ENCODE assay signal across 18 cellular contexts in genomic region chr2:1800306-1800705, GRCh38. TPM values are rescaled to one million over a fixed set of nuclear protein-coding genes. Genes with fewer than 3 reads are reported as not detected.
DNase-seq lines count a peak whose midpoint lies in the region; ATAC-seq and TF ChIP-seq lines count a peak whose summit lies in the region.
"Had no signal": no experiment of that assay in that cellular context is flagged by ENCODE, and none has a peak within 500 bp of the region (broad histone marks: within the 10 kb centered on the region; RNA-seq: fewer than 3 reads in every experiment).

No MANE protein-coding gene starts in this region.

- no peak overlapping the region for H4K5ac ChIP-seq in H9 (ENCODE audit: insufficient read length, low read depth, low read length)

- no peak overlapping the region for H3K27ac Mint-ChIP-seq in H9
- H3K27ac Mint-ChIP-seq: CD14-positive monocyte, GM23338, IgD-negative memory B cell had no signal

- POLR2A ChIA-PET in HEK293 (lab: Yijun Ruan, JAX) = no interaction called here

- H3K4ac ChIP-seq in H9 (ENCODE audit: low read depth, low read length) = no peak overlapping the region

- H3K79me1 ChIP-seq in H9 (ENCODE audit: insufficient read depth, low read depth, low read length, poor library complexity, severe bottlenecking) = no peaks in the 10 kb centered on the region

- H4K20me1 ChIP-seq in osteoblast (ENCODE audit: insufficient read depth, low read length) (no peaks in the 10 kb centered on the region), H9 (ENCODE audit: control insufficient read depth, insufficient read depth, insufficient read length) (no peaks in the 10 kb centered on the region)

- no peak overlapping the region for H4K91ac ChIP-seq in H9 (ENCODE audit: insufficient read length, low read depth, low read length)

- H3K4me3 Mint-ChIP-seq in H9 = no peak overlapping the region
- H3K4me3 Mint-ChIP-seq: CD14-positive monocyte; CD4-positive, alpha-beta memory T cell; GM23338 had no signal

- no peaks in the 10 kb centered on the region for H3K36me3 Mint-ChIP-seq in H9 (ENCODE audit: insufficient read depth in 1 of 3, low read depth in 3 of 3)
- H3K36me3 Mint-ChIP-seq: CD14-positive monocyte; CD4-positive, alpha-beta memory T cell had no signal

- H3K79me2 ChIP-seq in osteoblast (ENCODE audit: insufficient read depth, low read length) (no peaks in the 10 kb centered on the region), H9 (ENCODE audit: insufficient read depth, low read length) (no peaks in the 10 kb centered on the region)

- TF ChIP-seq CTCF in HEK293 (tag by site-specific recombination; IDR thresholded peaks at IDR 0.05) (no peak), coronary artery (IDR thresholded peaks at IDR 0.05) (no peak), osteoblast (IDR thresholded peaks at IDR 0.05; ENCODE audit: extremely low read depth, low read depth, low read length) (no peak), H9 (conservative IDR thresholded peaks at IDR 0.05) (no peak)

- no peak overlapping the region for H3K9ac ChIP-seq in H9 (ENCODE audit: extremely low read depth, insufficient read length, low read length)

- H2BK12ac ChIP-seq in H9 (ENCODE audit: insufficient read length, low read depth, low read length) = no peak overlapping the region

- H4K8ac ChIP-seq in H9 (replicated peaks; ENCODE audit: insufficient read length, low read depth, low read length) = no peak overlapping the region

- H2AK5ac ChIP-seq in H9 (ENCODE audit: insufficient read length, low read length) = no peak overlapping the region

- no peak overlapping the region for H3K18ac ChIP-seq in H9 (ENCODE audit: insufficient read length, low read depth, low read length)

- H3K27me3 Mint-ChIP-seq in H9 (ENCODE audit: low read depth) = peaks cover 3% of the 10 kb centered on the region

- H3K36me3 ChIP-seq in HEK293 (ENCODE audit: control insufficient read depth in 2 of 2, insufficient read depth in 1 of 2, low read length in 2 of 2) (no peaks in the 10 kb centered on the region), osteoblast (ENCODE audit: insufficient read depth, low read length) (no peaks in the 10 kb centered on the region)
- H3K36me3 ChIP-seq: BE2C had no signal

- WGBS in H9 (ENCODE audit: extremely low coverage, insufficient read length, low lambda C conversion rate) = no CpG with 5 or more reads among the region's 6 CpGs

- H3K27ac ChIP-seq in HEK293 (ENCODE audit: extremely low read depth, low read depth, low read length) (no peak overlapping the region), coronary artery (no peak overlapping the region), osteoblast (ENCODE audit: low read depth, low read length) (no peak overlapping the region), H9 (ENCODE audit: insufficient read length, low read depth, low read length) (no peak overlapping the region)

- H3K9me3 ChIP-seq in HEK293 (ENCODE audit: control insufficient read depth, insufficient read depth, low read depth, low read length) (no peaks in the 10 kb centered on the region), osteoblast (ENCODE audit: low read depth, low read length) (no peaks in the 10 kb centered on the region), H9 (ENCODE audit: control insufficient read depth, low read depth, low read length) (no peaks in the 10 kb centered on the region)
- H3K9me3 ChIP-seq: BE2C had no signal

- no peak overlapping the region for H3K23ac ChIP-seq in H9 (ENCODE audit: insufficient read length, low read depth, low read length)

- 0 out of 4 replicates have a peak, but pooled peaks cover 0 to 2% of the 10 kb centered on the region in 2 experiments for H3K4me1 Mint-ChIP-seq in H9
- H3K4me1 Mint-ChIP-seq: CD14-positive monocyte, IgD-negative memory B cell had no signal

- H2BK120ac ChIP-seq in H9 (ENCODE audit: low read depth, low read length, poor library complexity, severe bottlenecking) = no peak overlapping the region

- H3K9me3 Mint-ChIP-seq in H9 = no peaks in the 10 kb centered on the region
- H3K9me3 Mint-ChIP-seq: GM23338 had no signal

- H2BK20ac ChIP-seq in H9 (ENCODE audit: low read depth, low read length, poor library complexity, severe bottlenecking) = no peak overlapping the region

- no peak overlapping the region for H3K4me2 ChIP-seq in osteoblast (ENCODE audit: insufficient read depth, low read length)
- no peak overlapping the region for H3K4me2 ChIP-seq in H9 (ENCODE audit: insufficient read depth, insufficient read length, low read length)
- H3K4me2 ChIP-seq: GM23338 had no signal

- CTCF ChIA-PET in HEK293 (lab: Yijun Ruan, JAX) = no interaction called here

- H2BK15ac ChIP-seq in H9 (ENCODE audit: low read depth, low read length) = no peak overlapping the region

- H3K4me3 ChIP-seq in HEK293 (ENCODE audit: low read depth, low read length) (no peak overlapping the region), coronary artery (no peak overlapping the region), osteoblast (ENCODE audit: insufficient read depth, low read length) (no peak overlapping the region)
- H3K4me3 ChIP-seq: GM23338 had no signal

- H3T11ph ChIP-seq in H9 (ENCODE audit: low read length) = no peak overlapping the region

- no peak overlapping the region for H2BK5ac ChIP-seq in H9 (ENCODE audit: insufficient read length, low read length)

- H3K4me1 ChIP-seq in HEK293 (ENCODE audit: control insufficient read depth, insufficient read depth, low read length) = no peaks in the 10 kb centered on the region
- H3K4me1 ChIP-seq in osteoblast (ENCODE audit: insufficient read depth, low read length) = no peaks in the 10 kb centered on the region
- H3K4me1 ChIP-seq in H9 (ENCODE audit: insufficient read depth, low read length) = no peaks in the 10 kb centered on the region
- H3K4me1 ChIP-seq: BE2C had no signal

- H3K23me2 ChIP-seq in H9 (ENCODE audit: insufficient read length, low read depth, low read length, poor library complexity, severe bottlenecking) = no peaks in the 10 kb centered on the region

- peak; percentile 40 for DNase-seq in coronary artery (ENCODE audit: low spot score)
- peak; percentile 36 for DNase-seq in osteoblast (ENCODE audit: insufficient read length, low spot score, missing footprints)
- no peak for DNase-seq in H9
- no peak for DNase-seq in LoVo (ENCODE audit: low spot score)
- DNase-seq in activated CD4-positive, alpha-beta T cell treated with anti-CD3 and anti-CD28 coated beads for 4 hours = no peak
- DNase-seq: ACHN; BE2C; CD4-positive, alpha-beta memory T cell; DMS153; DMS79 treated with DMSO at 0.1 percent for 48 hours; GF-D8 had no signal

- H3K27me3 ChIP-seq in osteoblast (ENCODE audit: insufficient read depth, low read length) = peaks cover 12% of the 10 kb centered on the region
- H3K27me3 ChIP-seq in H9 (ENCODE audit: insufficient read depth, low read length) = no peaks in the 10 kb centered on the region
- H3K27me3 ChIP-seq: BE2C had no signal

- no peak for ATAC-seq in HG03108 (IDR thresholded peaks at IDR 0.05; ENCODE audit: unreplicated experiment)
- ATAC-seq: GM23338, HCT116, HepG2 had no signal

- H3K56ac ChIP-seq in H9 (ENCODE audit: insufficient read length, low read depth, low read length) = no peak overlapping the region

- H3K14ac ChIP-seq in H9 (ENCODE audit: insufficient read depth, low read length) = no peak overlapping the region

- H2AFZ ChIP-seq in osteoblast (ENCODE audit: low read length) (no peak overlapping the region), H9 (ENCODE audit: low read length) (no peak overlapping the region)
- H2AFZ ChIP-seq: GM23338 had no signal

TF ChIP-seq in HEK293, 187 proteins besides CTCF, POLR2A, EP300 and RAD21:
- TF ChIP-seq SCRT2 (tag by site-specific recombination; IDR thresholded peaks at IDR 0.05) = peak; percentile 27; the same call in 1 of the 2 replicates
- TF ChIP-seq ZNF843 (tag by site-specific recombination; IDR thresholded peaks at IDR 0.05) = no peak
TF ChIP-seq in HEK293: peak in this region for 1.

RNA-seq across cellular contexts. Expression of gene PXDN, which starts 56.0 kb away (rescaled TPM):
- total RNA-seq in osteoblast = 307 and 324 TPM in 2 replicates
- total RNA-seq in H9 (2021) = 140 and 146 TPM in 2 replicates
- total RNA-seq: CD4-positive, alpha-beta memory T cell; HepG2 had no signal

Comparison
In these comparisons a context has a peak if more than half of its experiments do, and no peak if none do; other contexts are left out.
1. DNase-seq: peak in coronary artery (single experiment) and osteoblast (single experiment); none in H9 (single experiment), LoVo (single experiment) and activated CD4-positive, alpha-beta T cell treated with anti-CD3 and anti-CD28 coated beads for 4 hours (0 of 2).